15 cellular contexts compared by ENCODE assay signal in the genomic region with DNA sequence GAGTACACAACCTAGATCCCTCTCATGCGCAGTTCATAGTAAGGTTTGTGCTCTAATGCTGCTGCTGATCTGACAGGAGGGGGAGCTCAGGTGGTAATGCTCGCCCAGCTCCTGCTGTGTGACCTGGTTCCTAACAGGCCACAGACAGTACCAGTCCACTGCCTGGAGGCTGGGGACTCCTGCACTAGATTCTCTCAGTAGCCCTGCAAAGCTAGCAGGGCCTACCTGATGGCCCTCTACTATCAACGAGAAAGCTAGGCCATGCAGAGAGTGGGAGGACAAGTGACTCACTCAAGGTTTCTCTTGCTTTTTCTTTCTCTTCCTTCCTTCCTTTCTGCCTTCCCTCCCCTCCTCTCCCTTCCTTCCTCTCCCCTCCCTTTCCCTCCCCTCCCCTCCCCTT. TPM values are rescaled to one million over a fixed set of nuclear protein-coding genes. Genes with fewer than 3 reads are reported as not detected.
DNase-seq lines count a peak whose midpoint lies in the region; ATAC-seq and TF ChIP-seq lines count a peak whose summit lies in the region.
"Had no signal": no experiment of that assay in that cellular context is flagged by ENCODE, and none has a peak within 500 bp of the region (broad histone marks: within the 10 kb centered on the region; RNA-seq: fewer than 3 reads in every experiment).

No MANE protein-coding gene starts in this region.

- intact Hi-C loops in CD4-positive, alpha-beta memory T cell (cut with micrococcal nuclease): no loop called here
- intact Hi-C loops in activated CD4-positive, alpha-beta memory T cell treated with anti-CD3 and anti-CD28 coated beads for 36 hours (cut with micrococcal nuclease): loop anchor here (2.0 kb wide), 1 partner anchor 46 kb away; no protein-coding TSS in a partner anchor

- no peaks in the 10 kb centered on the region for H3K27me3 ChIP-seq in CD4-positive, alpha-beta memory T cell (ENCODE audit: insufficient read depth, low read length)
- no peaks in the 10 kb centered on the region for H3K27me3 ChIP-seq in DOHH2 (ENCODE audit: control insufficient read depth, low read length)
- H3K27me3 ChIP-seq: body of pancreas, transverse colon had no signal

- H3K27ac Mint-ChIP-seq in CD4-positive, alpha-beta memory T cell: peak overlapping the region; percentile 44 to 95 (median 85)
- H3K27ac Mint-ChIP-seq in activated CD4-positive, alpha-beta memory T cell treated with anti-CD3 and anti-CD28 coated beads for 36 hours: peak overlapping the region; percentile 88
- peak overlapping the region; percentile 79 for H3K27ac Mint-ChIP-seq in activated naive CD8-positive, alpha-beta T cell treated with anti-CD3 and anti-CD28 coated beads, Interleukin-2, amount 10 ng/mL, durations not matched to agents 7 days and 5 days

- H3K9me2 ChIP-seq in DOHH2 (replicated peaks; ENCODE audit: control insufficient read depth, low read length): no peaks in the 10 kb centered on the region

- no peak overlapping the region for H3K4me3 ChIP-seq in CD4-positive, alpha-beta memory T cell (ENCODE audit: low read length in 2 of 2)
- no peak overlapping the region for H3K4me3 ChIP-seq in DOHH2 (ENCODE audit: low read length)
- H3K4me3 ChIP-seq: body of pancreas, transverse colon had no signal

- no peaks in the 10 kb centered on the region for H3K79me2 ChIP-seq in DOHH2 (ENCODE audit: control insufficient read depth, low read length)

- H3K36me3 ChIP-seq in CD4-positive, alpha-beta memory T cell (ENCODE audit: insufficient read depth, low read length): no peaks in the 10 kb centered on the region
- no peaks in the 10 kb centered on the region for H3K36me3 ChIP-seq in DOHH2 (ENCODE audit: control insufficient read depth, low read length)
- H3K36me3 ChIP-seq: transverse colon had no signal

- DNase-seq in CD4-positive, alpha-beta memory T cell: no peak
- DNase-seq in activated CD4-positive, alpha-beta memory T cell treated with anti-CD3 and anti-CD28 coated beads for 36 hours: peak; percentile 50
- no peak for DNase-seq in activated naive CD8-positive, alpha-beta T cell treated with anti-CD3 and anti-CD28 coated beads, Interleukin-2, amount 10 ng/mL, durations not matched to agents 7 days and 5 days
- no peak for DNase-seq in Ammon's horn (ENCODE audit: low spot score)
- DNase-seq in stimulated activated CD8-positive, alpha-beta memory T cell treated with anti-CD3 and anti-CD28 coated beads, Interleukin-4, amount 100 ng/mL, for 48 hours: no peak
- DNase-seq: body of pancreas, GDM1, hypothalamus, NCI-H1694, NCI-H524 treated with DMSO at 0.1 percent for 48 hours, posterior cingulate gyrus, transverse colon had no signal

- CTCF ChIA-PET in CD4-positive, alpha-beta memory T cell (lab: Charles Lee; ENCODE audit: partially characterized antibody): interaction anchor here (0.8 to 10.2 kb wide), 16 partner anchors 8 to 332 kb away, joined by 3 to 363 read pairs (median 8); partner anchors contain the start of gene TEX48
- CTCF ChIA-PET in activated CD4-positive, alpha-beta memory T cell treated with anti-CD3 and anti-CD28 coated beads for 36 hours (lab: Charles Lee): interaction anchor here (1.1 to 11.5 kb wide), 15 partner anchors 18 to 279 kb away, joined by 3 to 134 read pairs (median 8); partner anchors contain the start of gene TEX48

- peak overlapping the region; percentile 19 for H3K27ac ChIP-seq in CD4-positive, alpha-beta memory T cell (ENCODE audit: low read depth, low read length)
- H3K27ac ChIP-seq in DOHH2 (ENCODE audit: low read depth, low read length): no peak overlapping the region
- H3K27ac ChIP-seq: body of pancreas, transverse colon had no signal

- peak overlapping the region in 4 of 8 donors; percentile 20 to 75 (median 44) for H3K4me3 Mint-ChIP-seq in CD4-positive, alpha-beta memory T cell
- H3K4me3 Mint-ChIP-seq in activated CD4-positive, alpha-beta memory T cell treated with anti-CD3 and anti-CD28 coated beads for 36 hours: no peak overlapping the region
- H3K4me3 Mint-ChIP-seq in activated naive CD8-positive, alpha-beta T cell treated with anti-CD3 and anti-CD28 coated beads, Interleukin-2, amount 10 ng/mL, durations not matched to agents 7 days and 5 days: peak overlapping the region; percentile 47

- no peaks in the 10 kb centered on the region for H3K9me3 Mint-ChIP-seq in CD4-positive, alpha-beta memory T cell
- no peaks in the 10 kb centered on the region for H3K9me3 Mint-ChIP-seq in activated CD4-positive, alpha-beta memory T cell treated with anti-CD3 and anti-CD28 coated beads for 36 hours
- H3K9me3 Mint-ChIP-seq in activated naive CD8-positive, alpha-beta T cell treated with anti-CD3 and anti-CD28 coated beads, Interleukin-2, amount 10 ng/mL, durations not matched to agents 7 days and 5 days: peaks cover 2% of the 10 kb centered on the region

- no peak for TF ChIP-seq CTCF in DOHH2 (IDR thresholded peaks at IDR 0.05; ENCODE audit: low read depth, low read length, poor library complexity, severe bottlenecking)

- no peaks in the 10 kb centered on the region for H3K27me3 Mint-ChIP-seq in CD4-positive, alpha-beta memory T cell
- no peaks in the 10 kb centered on the region for H3K27me3 Mint-ChIP-seq in activated CD4-positive, alpha-beta memory T cell treated with anti-CD3 and anti-CD28 coated beads for 36 hours
- H3K27me3 Mint-ChIP-seq in activated naive CD8-positive, alpha-beta T cell treated with anti-CD3 and anti-CD28 coated beads, Interleukin-2, amount 10 ng/mL, durations not matched to agents 7 days and 5 days: no peaks in the 10 kb centered on the region

- no peaks in the 10 kb centered on the region for H3K36me3 Mint-ChIP-seq in CD4-positive, alpha-beta memory T cell
- H3K36me3 Mint-ChIP-seq in activated CD4-positive, alpha-beta memory T cell treated with anti-CD3 and anti-CD28 coated beads for 36 hours: peaks cover 2% of the 10 kb centered on the region
- H3K36me3 Mint-ChIP-seq in activated naive CD8-positive, alpha-beta T cell treated with anti-CD3 and anti-CD28 coated beads, Interleukin-2, amount 10 ng/mL, durations not matched to agents 7 days and 5 days: peaks cover 18% of the 10 kb centered on the region

- peak overlapping the region; percentile 20; the same call in 1 of the 2 replicates for H3K4me2 ChIP-seq in DOHH2 (ENCODE audit: low read length)

- peak; percentile 55 for ATAC-seq in activated naive CD8-positive, alpha-beta T cell treated with anti-CD3 and anti-CD28 coated beads, Interleukin-2, amount 10 ng/mL, durations not matched to agents 7 days and 5 days (ENCODE audit: low read depth)
- ATAC-seq in HG03039 (IDR thresholded peaks at IDR 0.05; ENCODE audit: unreplicated experiment): no peak
- ATAC-seq: body of pancreas had no signal

- peaks cover 34 to 54% (median 43%) of the 10 kb centered on the region in 4 donors for H3K4me1 Mint-ChIP-seq in CD4-positive, alpha-beta memory T cell
- H3K4me1 Mint-ChIP-seq in activated CD4-positive, alpha-beta memory T cell treated with anti-CD3 and anti-CD28 coated beads for 36 hours (ENCODE audit: low read depth): peaks cover 53% of the 10 kb centered on the region
- H3K4me1 Mint-ChIP-seq in activated naive CD8-positive, alpha-beta T cell treated with anti-CD3 and anti-CD28 coated beads, Interleukin-2, amount 10 ng/mL, durations not matched to agents 7 days and 5 days: peaks cover 56% of the 10 kb centered on the region

- no peaks in the 10 kb centered on the region for H3K9me3 ChIP-seq in CD4-positive, alpha-beta memory T cell (ENCODE audit: control insufficient read depth in 1 of 2, low read length in 2 of 2)
- no peaks in the 10 kb centered on the region for H3K9me3 ChIP-seq in DOHH2 (ENCODE audit: control insufficient read depth, insufficient read depth, low read length)
- H3K9me3 ChIP-seq: body of pancreas, transverse colon had no signal

- peaks cover 44% of the 10 kb centered on the region for H3K4me1 ChIP-seq in CD4-positive, alpha-beta memory T cell (ENCODE audit: insufficient read depth, low read length)
- peaks cover 26% of the 10 kb centered on the region for H3K4me1 ChIP-seq in DOHH2 (ENCODE audit: control insufficient read depth, low read length)
- H3K4me1 ChIP-seq: body of pancreas had no signal

- no peaks in the 10 kb centered on the region for H4K20me1 ChIP-seq in DOHH2 (ENCODE audit: control insufficient read depth, insufficient read depth, low read depth, low read length)

- POLR2A ChIA-PET in CD4-positive, alpha-beta memory T cell (lab: Charles Lee; ENCODE audit: partially characterized antibody): interaction anchor here (1.1 to 5.4 kb wide), 4 partner anchors 56 to 192 kb away, joined by 4 to 37 read pairs (median 25); partner anchors contain the start of gene TNFSF8
- POLR2A ChIA-PET in activated CD4-positive, alpha-beta memory T cell treated with anti-CD3 and anti-CD28 coated beads for 36 hours (lab: Charles Lee): interaction anchor here (0.9 to 4.3 kb wide), 6 partner anchors 18 to 271 kb away, joined by 3 to 24 read pairs (median 3); no protein-coding TSS in a partner anchor
- POLR2A ChIA-PET in activated naive CD8-positive, alpha-beta T cell treated with anti-CD3 and anti-CD28 coated beads, Interleukin-2, amount 10 ng/mL, durations not matched to agents 7 days and 5 days (lab: Charles Lee): interaction anchor here (0.6 to 3.1 kb wide), 7 partner anchors 20 to 192 kb away, joined by 3 to 16 read pairs (median 5); partner anchors contain the start of gene TNFSF8

- H3F3A ChIP-seq in DOHH2 (ENCODE audit: control insufficient read depth, insufficient read depth): no peaks in the 10 kb centered on the region

RNA-seq across cellular contexts. Expression of gene TEX48, which starts 55.1 kb away (rescaled TPM):
- not detected for total RNA-seq in CD4-positive, alpha-beta memory T cell
- under 1 TPM in 1 of 2 donors, not detected in 1; 0.33 TPM for polyA plus RNA-seq in CD4-positive, alpha-beta memory T cell
- total RNA-seq in activated CD4-positive, alpha-beta memory T cell treated with anti-CD3 and anti-CD28 coated beads for 36 hours: 1 to 10 TPM in 1 of 2 experiments, under 1 TPM in 1; 0.57 to 1.2 TPM
- total RNA-seq in activated naive CD8-positive, alpha-beta T cell treated with anti-CD3 and anti-CD28 coated beads, Interleukin-2, amount 10 ng/mL, durations not matched to agents 7 days and 5 days: not detected
- total RNA-seq: body of pancreas, mucosa of gallbladder, transverse colon had no signal
